1 cellular context compared by ENCODE assay signal in the genomic region with DNA sequence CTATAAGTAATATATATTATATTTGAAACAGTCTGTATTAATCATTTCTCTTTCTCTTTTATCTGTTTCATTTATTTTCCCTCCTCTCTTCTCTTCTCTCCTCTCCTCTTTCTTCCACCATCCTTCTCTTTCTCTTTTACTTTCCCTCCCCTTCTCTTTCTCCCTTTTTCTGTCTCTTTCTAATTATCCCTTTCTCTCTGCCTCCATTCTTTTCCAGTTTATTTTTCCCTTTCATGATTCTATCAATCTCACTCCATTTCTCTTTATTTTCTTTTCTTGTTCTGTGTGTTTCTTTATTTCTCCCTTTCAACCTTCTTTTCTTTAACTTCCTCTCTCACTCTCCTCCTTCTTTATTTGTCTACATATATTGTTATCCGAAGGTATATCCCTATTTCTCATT.
TF ChIP-seq lines count a peak whose summit lies in the region.

No MANE protein-coding gene starts in this region.

TF ChIP-seq in HEK293, 187 proteins besides CTCF, POLR2A, EP300 and RAD21 (continued from another document):
- TF ChIP-seq, protein P1, sequence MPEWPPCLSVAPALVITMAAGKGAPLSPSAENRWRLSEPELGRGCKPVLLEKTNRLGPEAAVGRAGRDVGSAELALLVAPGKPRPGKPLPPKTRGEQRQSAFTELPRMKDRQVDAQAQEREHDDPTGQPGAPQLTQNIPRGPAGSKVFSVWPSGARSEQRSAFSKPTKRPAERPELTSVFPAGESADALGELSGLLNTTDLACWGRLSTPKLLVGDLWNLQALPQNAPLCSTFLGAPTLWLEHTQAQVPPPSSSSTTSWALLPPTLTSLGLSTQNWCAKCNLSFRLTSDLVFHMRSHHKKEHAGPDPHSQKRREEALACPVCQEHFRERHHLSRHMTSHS (tag by site-specific recombination; IDR thresholded peaks at IDR 0.05): no peak
TF ChIP-seq in HEK293: peak in this region for 1.
